Comparison of ENCODE assay signal across 12 cellular contexts in genomic region chrX:100931218-100931924, GRCh38. TPM values are rescaled to one million over a fixed set of nuclear protein-coding genes. Genes with fewer than 3 reads are reported as not detected.
A peak's percentile ranks its signal among the peaks of the same experiment; 100 is the strongest.
DNase-seq lines count a peak whose midpoint lies in the region; ATAC-seq and TF ChIP-seq lines count a peak whose summit lies in the region.
"Had no signal": no experiment of that assay in that cellular context is flagged by ENCODE, and none has a peak within 500 bp of the region (broad histone marks: within the 10 kb centered on the region; RNA-seq: fewer than 3 reads in every experiment).

No MANE protein-coding gene starts in this region.

- no peak overlapping the region for H3K4me2 ChIP-seq in GM23248 (ENCODE audit: unreplicated experiment)

- peaks cover 6 to 11% of the 10 kb centered on the region in 2 donors for H3K36me3 Mint-ChIP-seq in activated T-cell treated with anti-CD3 and anti-CD28 coated beads, Interleukin-2, amount 50 U/mL, for 72 hours (ENCODE audit: insufficient read depth in 2 of 2)

- WGBS in GM23248 (ENCODE audit: low coverage in 1 of 2, low lambda C conversion rate in 2 of 2, missing lambda C conversion rate in 2 of 2), 2 experiments = 78 to 84% methylated on average over 4 of the region's 4 CpGs

- peak; percentile 64 for ATAC-seq in GM18505 (IDR thresholded peaks at IDR 0.05; ENCODE audit: unreplicated experiment)
- ATAC-seq in GM21360 (IDR thresholded peaks at IDR 0.05; ENCODE audit: unreplicated experiment) = peak; percentile 74
- ATAC-seq in HG03108 (IDR thresholded peaks at IDR 0.05; ENCODE audit: unreplicated experiment) = peak; percentile 68
- peak; percentile 83 to 90 for ATAC-seq in activated T-cell treated with anti-CD3 and anti-CD28 coated beads, Interleukin-2, amount 50 U/mL, for 72 hours (replicated peaks in 1 of 2)

- no peaks in the 10 kb centered on the region for H3K27me3 ChIP-seq in GM23248 (replicated peaks; ENCODE audit: insufficient read depth)
- H3K27me3 ChIP-seq: Peyer's patch had no signal

- H3K4me3 Mint-ChIP-seq in activated T-cell treated with anti-CD3 and anti-CD28 coated beads, Interleukin-2, amount 50 U/mL, for 72 hours = peak overlapping the region; percentile 29 to 72

- H2AFZ ChIP-seq in GM23248 = no peak overlapping the region

- no peaks in the 10 kb centered on the region for H3K36me3 ChIP-seq in GM23248 (ENCODE audit: low read depth)
- H3K36me3 ChIP-seq: Peyer's patch had no signal

- no peak for TF ChIP-seq POLR2A in GM18505 (IDR thresholded peaks at IDR 0.05; ENCODE audit: borderline replicate concordance, extremely low read depth, insufficient read depth, insufficient read length)

- peak overlapping the region; percentile 21 for H3K27ac Mint-ChIP-seq in activated T-cell treated with anti-CD3 and anti-CD28 coated beads, Interleukin-2, amount 50 U/mL, for 72 hours
- H3K27ac Mint-ChIP-seq: progenitor cell of endocrine pancreas had no signal

- H3K9ac ChIP-seq in GM23248 = no peak overlapping the region

- H4K20me1 ChIP-seq in GM23248 (ENCODE audit: insufficient read depth) = no peaks in the 10 kb centered on the region

- H3K4me3 ChIP-seq in GM23248 = no peak overlapping the region
- H3K4me3 ChIP-seq: dorsolateral prefrontal cortex, Peyer's patch had no signal

- H3K79me2 ChIP-seq in GM23248 (ENCODE audit: insufficient read depth) = no peaks in the 10 kb centered on the region

- peaks cover 4% of the 10 kb centered on the region; the same call in 1 of the 2 replicates for H3K4me1 ChIP-seq in GM23248 (ENCODE audit: insufficient read depth)
- H3K4me1 ChIP-seq: Peyer's patch had no signal

- no peaks in the 10 kb centered on the region for H3K9me3 ChIP-seq in GM23248 (ENCODE audit: low read depth)
- H3K9me3 ChIP-seq: Peyer's patch had no signal

- H3K9me2 ChIP-seq in GM23248 (ENCODE audit: insufficient read depth) = no peaks in the 10 kb centered on the region

- peaks cover 6 to 8% of the 10 kb centered on the region in 2 donors for H3K9me3 Mint-ChIP-seq in activated T-cell treated with anti-CD3 and anti-CD28 coated beads, Interleukin-2, amount 50 U/mL, for 72 hours

- peaks cover 34% of the 10 kb centered on the region for H3K27me3 Mint-ChIP-seq in activated T-cell treated with anti-CD3 and anti-CD28 coated beads, Interleukin-2, amount 50 U/mL, for 72 hours (ENCODE audit: low read depth)

- DNase-seq in activated T-cell treated with anti-CD3 and anti-CD28 coated beads, Interleukin-2, amount 50 U/mL, for 72 hours = peak; percentile 31 to 40
- DNase-seq in germinal center (ENCODE audit: low spot score) (no peak), DMS 273 (lab: John Stamatoyannopoulos, UW; ENCODE audit: unreplicated experiment) (no peak), GM23248 (no peak), glomerular visceral epithelial cell (ENCODE audit: extremely low spot score) (no peak)
- DNase-seq: DND-41, dorsolateral prefrontal cortex, Peyer's patch had no signal

- in situ Hi-C loops in GM23248 (cut with MboI) = no loop called here

- no peak overlapping the region for H3K27ac ChIP-seq in GM23248
- H3K27ac ChIP-seq: dorsolateral prefrontal cortex had no signal

- no peaks in the 10 kb centered on the region for H3F3A ChIP-seq in GM23248 (ENCODE audit: insufficient read depth)

- peaks cover 27% of the 10 kb centered on the region for H3K4me1 Mint-ChIP-seq in activated T-cell treated with anti-CD3 and anti-CD28 coated beads, Interleukin-2, amount 50 U/mL, for 72 hours (ENCODE audit: low read depth)

RNA-seq across cellular contexts. Expression of gene XKRX, which starts 2.7 kb away (rescaled TPM):
- 1 to 10 TPM; 1.8 to 2.3 TPM for total RNA-seq in activated T-cell treated with anti-CD3 and anti-CD28 coated beads, Interleukin-2, amount 50 U/mL, for 72 hours
- not detected in 2 replicates for total RNA-seq in GM23248 (2014; rRNA removed; shearing (Covaris generic))
- not detected in 2 replicates for polyA plus RNA-seq in GM23248 (2016; fragmentation: Nextera tagmentation; extraction: Ambion mirVana)

RNA-seq across cellular contexts. Expression of gene ARL13A, which starts 38.1 kb away (rescaled TPM):
- not detected for total RNA-seq in activated T-cell treated with anti-CD3 and anti-CD28 coated beads, Interleukin-2, amount 50 U/mL, for 72 hours
- not detected in 2 replicates for total RNA-seq in GM23248 (2014; rRNA removed; shearing (Covaris generic))
- not detected in 2 replicates for polyA plus RNA-seq in GM23248 (2016; fragmentation: Nextera tagmentation; extraction: Ambion mirVana)
- total RNA-seq: dorsolateral prefrontal cortex, Peyer's patch, progenitor cell of endocrine pancreas had no signal

RNA-seq across cellular contexts. Expression of gene NOX1, which starts 57.2 kb away (rescaled TPM):
- total RNA-seq in activated T-cell treated with anti-CD3 and anti-CD28 coated beads, Interleukin-2, amount 50 U/mL, for 72 hours = not detected
- not detected in 2 replicates for total RNA-seq in GM23248 (2014; rRNA removed; shearing (Covaris generic))
- polyA plus RNA-seq in GM23248 (2016; fragmentation: Nextera tagmentation; extraction: Ambion mirVana) = 0.16 and 0.18 TPM in 2 replicates
- total RNA-seq: progenitor cell of endocrine pancreas had no signal

Comparison
In these comparisons a context has a peak if more than half of its experiments do, and no peak if none do; other contexts are left out.
1. DNase-seq: peak in activated T-cell treated with anti-CD3 and anti-CD28 coated beads, Interleukin-2, amount 50 U/mL, for 72 hours (2 of 2); none in germinal center (single experiment), DMS 273 (single experiment), GM23248 (single experiment) and glomerular visceral epithelial cell (single experiment).
2. Peak in every context shown above with its lines, with median percentiles within 50 percentile points of each other: ATAC-seq.